In the genomic region with DNA sequence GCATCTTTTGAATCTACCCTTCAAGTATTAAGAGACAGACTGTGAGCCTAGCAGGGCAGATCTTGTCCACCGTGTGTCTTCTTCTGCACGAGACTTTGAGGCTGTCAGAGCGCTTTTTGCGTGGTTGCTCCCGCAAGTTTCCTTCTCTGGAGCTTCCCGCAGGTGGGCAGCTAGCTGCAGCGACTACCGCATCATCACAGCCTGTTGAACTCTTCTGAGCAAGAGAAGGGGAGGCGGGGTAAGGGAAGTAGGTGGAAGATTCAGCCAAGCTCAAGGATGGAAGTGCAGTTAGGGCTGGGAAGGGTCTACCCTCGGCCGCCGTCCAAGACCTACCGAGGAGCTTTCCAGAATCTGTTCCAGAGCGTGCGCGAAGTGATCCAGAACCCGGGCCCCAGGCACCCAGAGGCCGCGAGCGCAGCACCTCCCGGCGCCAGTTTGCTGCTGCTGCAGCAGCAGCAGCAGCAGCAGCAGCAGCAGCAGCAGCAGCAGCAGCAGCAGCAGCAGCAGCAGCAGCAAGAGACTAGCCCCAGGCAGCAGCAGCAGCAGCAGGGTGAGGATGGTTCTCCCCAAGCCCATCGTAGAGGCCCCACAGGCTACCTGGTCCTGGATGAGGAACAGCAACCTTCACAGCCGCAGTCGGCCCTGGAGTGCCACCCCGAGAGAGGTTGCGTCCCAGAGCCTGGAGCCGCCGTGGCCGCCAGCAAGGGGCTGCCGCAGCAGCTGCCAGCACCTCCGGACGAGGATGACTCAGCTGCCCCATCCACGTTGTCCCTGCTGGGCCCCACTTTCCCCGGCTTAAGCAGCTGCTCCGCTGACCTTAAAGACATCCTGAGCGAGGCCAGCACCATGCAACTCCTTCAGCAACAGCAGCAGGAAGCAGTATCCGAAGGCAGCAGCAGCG, we compare ENCODE assay signal across 9 cellular contexts. TPM values are rescaled to one million over a fixed set of nuclear protein-coding genes. Genes with fewer than 3 reads are reported as not detected.
A peak's percentile ranks its signal among the peaks of the same experiment; 100 is the strongest.
DNase-seq lines count a peak whose midpoint lies in the region; ATAC-seq, FAIRE-seq and TF ChIP-seq lines count a peak whose summit lies in the region.
"Had no signal": no experiment of that assay in that cellular context is flagged by ENCODE, and none has a peak within 500 bp of the region (broad histone marks: within the 10 kb centered on the region; RNA-seq: fewer than 3 reads in every experiment).

No MANE protein-coding gene starts in this region.

- H3K27me3 ChIP-seq in endothelial cell of umbilical vein (ENCODE audit: control insufficient read depth in 2 of 2, insufficient read depth in 2 of 2, low read length in 2 of 2) (no peaks in the 10 kb centered on the region), muscle layer of duodenum (ENCODE audit: low read depth, low read length) (no peaks in the 10 kb centered on the region)

- TF ChIP-seq CTCF in A549 (IDR thresholded peaks at IDR 0.05) (no peak), LNCaP clone FGC (IDR thresholded peaks at IDR 0.05; ENCODE audit: control insufficient read depth, extremely low read depth, insufficient read depth) (no peak), endothelial cell of umbilical vein (IDR thresholded peaks at IDR 0.05; ENCODE audit: extremely low read depth in 1 of 2, insufficient read depth in 1 of 2, low read depth in 1 of 2, low read length in 2 of 2) (no peak)

- peak overlapping the region; percentile 23 for H2AFZ ChIP-seq in endothelial cell of umbilical vein (ENCODE audit: low read depth, low read length)

- FAIRE-seq in A549 (lab: Jason Lieb, UNC) = peak; percentile 13
- peak; percentile 87 for FAIRE-seq in endothelial cell of umbilical vein (lab: Jason Lieb, UNC)

- no peak for TF ChIP-seq POLR2A in A549 (IDR thresholded peaks at IDR 0.05; ENCODE audit: low read length)
- no peak for TF ChIP-seq POLR2A in endothelial cell of umbilical vein (IDR thresholded peaks at IDR 0.05; ENCODE audit: low read depth, low read length)

- no peaks in the 10 kb centered on the region for H3K36me3 ChIP-seq in endothelial cell of umbilical vein (ENCODE audit: control insufficient read depth in 2 of 2, extremely low read depth in 1 of 2, insufficient read depth in 2 of 2, low read length in 2 of 2)
- H3K36me3 ChIP-seq in muscle layer of duodenum (ENCODE audit: control insufficient read depth in 1 of 2, insufficient read depth in 2 of 2, low read length in 2 of 2) = no peaks in the 10 kb centered on the region

- POLR2A ChIA-PET in A549 (lab: Yijun Ruan, JAX) = interaction anchor here (0.7 to 1.0 kb wide), 2 partner anchors 42 to 236 kb away, joined by 3 read pairs; no protein-coding TSS in a partner anchor
- POLR2A ChIA-PET in endothelial cell of umbilical vein (lab: Charles Lee) = interaction anchor here (0.6 kb wide), 1 partner anchor 317 kb away, joined by 4 read pairs; no protein-coding TSS in a partner anchor

- no peak for TF ChIP-seq EP300 in A549 (IDR thresholded peaks at IDR 0.05)

- WGBS in A549 (ENCODE audit: missing lambda C conversion rate) = 4% methylated on average over 13 of the region's 39 CpGs

- peaks cover 1% of the 10 kb centered on the region for H3K79me2 ChIP-seq in endothelial cell of umbilical vein (ENCODE audit: control insufficient read depth, insufficient read depth, low read length)

- peak overlapping the region; percentile 58 to 86 for H3K27ac ChIP-seq in A549
- no peak overlapping the region for H3K27ac ChIP-seq in endothelial cell of umbilical vein (ENCODE audit: insufficient read depth, low read depth, low read length)
- no peak overlapping the region for H3K27ac ChIP-seq in muscle layer of duodenum (ENCODE audit: low read length)

- CTCF ChIA-PET in A549 (lab: Yijun Ruan, JAX) (interaction anchor here (1.1 kb wide), 1 partner anchor 11 kb away, joined by 3 read pairs; no protein-coding TSS in a partner anchor), endothelial cell of umbilical vein (lab: Charles Lee) (interaction anchor here (1.5 to 2.6 kb wide), 2 partner anchors 9 to 473 kb away, joined by 4 to 8 read pairs; no protein-coding TSS in a partner anchor)

- dilution Hi-C loops in endothelial cell of umbilical vein (cut with MboI; ENCODE audit: extremely low pct_ligation_motif_present, low sequenced_read_pairs) = no loop called here

- H4K20me1 ChIP-seq in endothelial cell of umbilical vein (replicated peaks; ENCODE audit: control insufficient read depth, extremely low read depth, insufficient read depth, low read length) = no peaks in the 10 kb centered on the region

- H3K9me3 ChIP-seq in A549 (no peaks in the 10 kb centered on the region), endothelial cell of umbilical vein (replicated peaks; ENCODE audit: control insufficient read depth, insufficient read depth, low read length) (no peaks in the 10 kb centered on the region), muscle layer of duodenum (ENCODE audit: control insufficient read depth in 1 of 2, low read length in 2 of 2) (no peaks in the 10 kb centered on the region)

- H3K9ac ChIP-seq in endothelial cell of umbilical vein (replicated peaks; ENCODE audit: extremely low read depth, insufficient read depth, low read length) = peak overlapping the region; percentile 44

- H3K4me3 ChIP-seq in A549 (peak overlapping the region; percentile 59), LNCaP clone FGC (ENCODE audit: low read depth, low read length) (peak overlapping the region; percentile 82), endothelial cell of umbilical vein (replicated peaks in 1 of 3; ENCODE audit: insufficient read depth in 1 of 3, low read depth in 1 of 3, low read length in 3 of 3) (peak overlapping the region; percentile 26 to 72 (median 61)), muscle layer of duodenum (ENCODE audit: low read depth in 1 of 2, low read length in 2 of 2) (peak overlapping the region; percentile 55 to 60)

- no TSS peak for BruUV-seq in endothelial cell of umbilical vein (replicated peaks; lab: Mats Ljungman, UMichigan)

- intact Hi-C loops in endothelial cell of umbilical vein (cut with micrococcal nuclease) = loop anchor here (2.0 to 10.0 kb wide), 3 partner anchors 70 to 470 kb away; no protein-coding TSS in a partner anchor

- DNase-seq in A549 (ENCODE audit: low read depth in 1 of 2, low spot score in 1 of 2) (peak in 1 of 2 experiments; percentile 24), LNCaP clone FGC (ENCODE audit: low read depth) (no peak), endothelial cell of umbilical vein (ENCODE audit: low read depth, low spot score) (peak; percentile 57), NCI-H1930 (lab: John Stamatoyannopoulos, UW) (no peak), AML-193 (lab: John Stamatoyannopoulos, UW) (no peak)
- DNase-seq in activated naive CD4-positive, alpha-beta T cell (lab: John Stamatoyannopoulos, UW) = no peak
- DNase-seq: NCI-H187 treated with DMSO at 0.1 percent for 48 hours had no signal

- TF ChIP-seq RAD21 in A549 (conservative IDR thresholded peaks at IDR 0.05 in 1 of 2, IDR thresholded peaks at IDR 0.05 in 1 of 2) = no peak

- H3K4me1 ChIP-seq in A549 = peaks cover 12% of the 10 kb centered on the region; the same call in 2 of the 3 replicates
- H3K4me1 ChIP-seq in endothelial cell of umbilical vein (ENCODE audit: control insufficient read depth, extremely low read depth, insufficient read depth, low read length) = peaks cover 20% of the 10 kb centered on the region
- peaks cover 0 to 13% of the 10 kb centered on the region in 2 donors for H3K4me1 ChIP-seq in muscle layer of duodenum (ENCODE audit: control insufficient read depth in 1 of 2, insufficient read depth in 2 of 2, low read length in 2 of 2)

- ATAC-seq in A549 (peak; percentile 36 to 51), GM19351 (IDR thresholded peaks at IDR 0.05; ENCODE audit: unreplicated experiment) (no peak)

- no peaks in the 10 kb centered on the region for H3K9me1 ChIP-seq in endothelial cell of umbilical vein (replicated peaks; ENCODE audit: control insufficient read depth, extremely low read depth, insufficient read depth, low read length)

- H3K4me2 ChIP-seq in A549 (peak overlapping the region; percentile 83), endothelial cell of umbilical vein (ENCODE audit: insufficient read depth, low read length) (peak overlapping the region; percentile 86)

TF ChIP-seq in A549, 52 proteins besides CTCF, POLR2A, EP300 and RAD21 (continues in another document):
- no peak for TF ChIP-seq HOXA7 (CRISPR knock-in tag; IDR thresholded peaks at IDR 0.05)
- TF ChIP-seq HOXB13 (CRISPR knock-in tag; IDR thresholded peaks at IDR 0.05; ENCODE audit: low read depth) = no peak
- no peak for TF ChIP-seq SREBF2 (IDR thresholded peaks at IDR 0.05)

TF ChIP-seq in endothelial cell of umbilical vein, 7 proteins besides CTCF, POLR2A, EP300 and RAD21:
- TF ChIP-seq GATA2 (IDR thresholded peaks at IDR 0.05; ENCODE audit: insufficient read depth, insufficient read length, low read depth, low read length) (no peak), FOS (IDR thresholded peaks at IDR 0.05; ENCODE audit: borderline replicate concordance, insufficient read depth, low read length) (peak; percentile 55)
- TF ChIP-seq, protein P1, sequence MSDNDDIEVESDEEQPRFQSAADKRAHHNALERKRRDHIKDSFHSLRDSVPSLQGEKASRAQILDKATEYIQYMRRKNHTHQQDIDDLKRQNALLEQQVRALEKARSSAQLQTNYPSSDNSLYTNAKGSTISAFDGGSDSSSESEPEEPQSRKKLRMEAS (IDR thresholded peaks at IDR 0.05; ENCODE audit: insufficient read depth, insufficient read length) = no peak

RNA-seq across cellular contexts. Expression of a gene that starts 1.3 kb away (rescaled TPM):
- polyA plus RNA-seq in A549 (2011; rRNA removed) (8.7 and 11.4 TPM in 2 replicates), A549 (2017; fragmentation: RNase III; extraction: RNeasy Plus Mini Kit Qiagen cat#74134 plus additional on column Dnase treatment) (2.2 TPM in 3 replicates), endothelial cell of umbilical vein (8.3 and 9.3 TPM in 2 replicates)
- polyA plus RNA-seq in A549 (2012; cell fraction: cytosol; rRNA removed) = 2.8 and 3.8 TPM in 2 replicates
- polyA plus RNA-seq in A549 (2012; cell fraction: nucleus; rRNA removed) = 7.1 and 9.5 TPM in 2 replicates
- 29.6 and 33.6 TPM in 2 replicates for polyA minus RNA-seq in A549 (2011; rRNA and poly(A)+ RNA removed)
- total RNA-seq in endothelial cell of umbilical vein = 10.9 and 16.0 TPM in 2 replicates
- 4.5 and 4.8 TPM in 2 replicates for polyA plus RNA-seq in endothelial cell of umbilical vein (2011; cell fraction: cytosol; rRNA removed)
- 15.6 and 16.0 TPM in 2 replicates for polyA plus RNA-seq in endothelial cell of umbilical vein (2011; cell fraction: nucleus; rRNA removed)
- polyA plus RNA-seq in endothelial cell of umbilical vein (2012) = 8.1 and 9.1 TPM in 2 replicates
- 36.4 and 43.0 TPM in 2 replicates for polyA minus RNA-seq in endothelial cell of umbilical vein
- polyA minus RNA-seq in endothelial cell of umbilical vein (2011; cell fraction: cytosol; rRNA and poly(A)+ RNA removed) = not detected
- 36.0 and 44.5 TPM in 2 replicates for polyA minus RNA-seq in endothelial cell of umbilical vein (2011; cell fraction: nucleus; rRNA and poly(A)+ RNA removed)

Comparison
In these comparisons a context has a peak if more than half of its experiments do, and no peak if none do; other contexts are left out.
1. H3K27ac ChIP-seq: peak in A549 (2 of 2); none in endothelial cell of umbilical vein (single experiment) and muscle layer of duodenum (single experiment).
2. Peak in every context shown above with its lines, with median percentiles within 50 percentile points of each other: H3K4me3 ChIP-seq.